ENCODE assay signal across 25 cellular contexts in the genomic region with DNA sequence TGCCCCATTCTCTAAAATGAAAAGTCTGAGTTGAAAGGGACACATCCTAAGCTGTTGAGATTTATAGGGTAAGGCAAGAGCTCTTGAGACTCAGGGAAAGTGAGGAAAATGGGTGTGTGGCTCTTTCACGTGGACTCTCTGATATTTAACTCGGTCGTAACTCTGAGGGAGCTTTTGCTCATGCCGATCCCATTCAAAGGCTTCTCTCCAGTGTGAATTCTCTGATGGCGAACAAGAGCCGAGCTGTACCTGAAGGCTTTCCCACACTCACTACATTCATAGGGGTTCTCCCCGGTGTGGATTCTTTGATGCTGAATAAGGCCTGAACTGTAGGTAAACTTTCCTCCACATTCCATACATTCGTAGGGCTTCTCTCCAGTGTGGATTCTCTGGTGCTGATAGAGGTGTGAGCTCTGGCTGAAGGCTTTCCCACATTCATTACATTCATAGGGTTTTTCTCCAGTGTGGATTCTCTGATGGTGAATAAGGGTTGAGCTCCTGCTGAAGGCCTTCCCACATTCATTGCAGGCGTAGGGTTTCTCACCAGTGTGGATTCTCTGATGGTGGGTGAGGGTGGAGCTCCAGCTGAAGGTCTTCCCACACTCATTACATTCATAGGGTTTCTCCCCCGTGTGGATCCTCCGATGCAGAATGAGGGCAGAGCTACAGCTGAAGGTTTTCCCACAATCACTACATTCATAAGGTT. TPM values are rescaled to one million over a fixed set of nuclear protein-coding genes. Genes with fewer than 3 reads are reported as not detected.
A peak's percentile ranks its signal among the peaks of the same experiment; 100 is the strongest.
DNase-seq lines count a peak whose midpoint lies in the region; ATAC-seq, FAIRE-seq and TF ChIP-seq lines count a peak whose summit lies in the region.
"Had no signal": no experiment of that assay in that cellular context is flagged by ENCODE, and none has a peak within 500 bp of the region (broad histone marks: within the 10 kb centered on the region; RNA-seq: fewer than 3 reads in every experiment).

No MANE protein-coding gene starts in this region.

- no peak overlapping the region for H3K4me3 Mint-ChIP-seq in GM23338
- peak overlapping the region; percentile 22 for H3K4me3 Mint-ChIP-seq in neural crest cell
- H3K4me3 Mint-ChIP-seq: activated CD8-positive, alpha-beta memory T cell treated with anti-CD3 and anti-CD28 coated beads, Interleukin-2, amount 10 ng/mL, durations not matched to agents 7 days and 5 days; activated naive CD8-positive, alpha-beta T cell; activated T-helper 17 cell treated with anti-CD3 and anti-CD28 coated beads, Interleukin-2, amount 50 U/mL, for 72 hours; central memory CD8-positive, alpha-beta T cell; T-helper 2 cell treated with Interferon-gamma antibody and Interleukin-4, amounts not matched to agents 5 μg/mL and 100 μg/mL, for 36 hours had no signal

- ATAC-seq in GM23338 (no peak), K562 (peak; percentile 48)
- ATAC-seq: activated CD8-positive, alpha-beta memory T cell treated with anti-CD3 and anti-CD28 coated beads, Interleukin-2, amount 10 ng/mL, durations not matched to agents 7 days and 5 days; activated T-helper 17 cell treated with anti-CD3 and anti-CD28 coated beads, Interleukin-2, amount 50 U/mL, for 72 hours; heart left ventricle had no signal

- peak; percentile 67 for TF ChIP-seq POLR2A in K562 (conservative IDR thresholded peaks at IDR 0.05)

- H3K36me3 Mint-ChIP-seq in GM23338 (ENCODE audit: low read depth), result peaks cover 96% of the 10 kb centered on the region
- peaks cover 75% of the 10 kb centered on the region for H3K36me3 Mint-ChIP-seq in neural crest cell (ENCODE audit: low read depth)

- WGBS in K562 (ENCODE audit: insufficient coverage, low coverage, missing lambda C conversion rate), result 97% methylated on average over 11 of the region's 11 CpGs

- peak overlapping the region; percentile 34; the same call in 1 of the 2 replicates for H3K4me3 ChIP-seq in GM23338
- no peak overlapping the region for H3K4me3 ChIP-seq in K562
- H3K4me3 ChIP-seq: ascending aorta, heart left ventricle, skin epidermis had no signal

- H3F3A ChIP-seq in GM23338 (replicated peaks; ENCODE audit: low read depth), result peaks cover 55% of the 10 kb centered on the region

- TF ChIP-seq CTCF in GM23338 (conservative IDR thresholded peaks at IDR 0.05; ENCODE audit: low read depth in 2 of 2), result no peak
- no peak for TF ChIP-seq CTCF in K562 (IDR thresholded peaks at IDR 0.05 in 2 of 3, conservative IDR thresholded peaks at IDR 0.05 in 1 of 3; ENCODE audit: insufficient read depth in 2 of 3, low read depth in 1 of 3, low read length in 3 of 3)
- TF ChIP-seq CTCF in neural crest cell (conservative IDR thresholded peaks at IDR 0.05), result no peak

- intact Hi-C loops in K562 (cut with micrococcal nuclease), result no loop called here

- no peak overlapping the region for H3K9ac ChIP-seq in K562 (ENCODE audit: insufficient read depth in 1 of 2, low read depth in 2 of 2, low read length in 2 of 2)

- peaks cover 6% of the 10 kb centered on the region for H4K20me1 ChIP-seq in GM23338 (replicated peaks; ENCODE audit: insufficient read depth)
- no peaks in the 10 kb centered on the region for H4K20me1 ChIP-seq in K562 (replicated peaks; ENCODE audit: control insufficient read depth, insufficient read depth, low read length)

- H3K9me1 ChIP-seq in K562 (ENCODE audit: control insufficient read depth, insufficient read depth, low read length), result no peaks in the 10 kb centered on the region

- H3K4me2 ChIP-seq in GM23338, result no peak overlapping the region
- H3K4me2 ChIP-seq in K562 (ENCODE audit: insufficient read depth, low read length), result no peak overlapping the region

- H3K4me1 ChIP-seq in GM23338 (ENCODE audit: insufficient read depth) (no peaks in the 10 kb centered on the region), K562 (replicated peaks in 1 of 2; ENCODE audit: control insufficient read depth in 2 of 2, insufficient read depth in 2 of 2, low read length in 2 of 2) (no peaks in the 10 kb centered on the region; a peak in 1 of 5 replicates)
- H3K4me1 ChIP-seq: ascending aorta had no signal

- H3K9me3 Mint-ChIP-seq in GM23338, result peaks cover 79% of the 10 kb centered on the region
- peaks cover 25% of the 10 kb centered on the region for H3K9me3 Mint-ChIP-seq in neural crest cell

- no peak for TF ChIP-seq RAD21 in K562 (CRISPR knock-in tag; conservative IDR thresholded peaks at IDR 0.05 in 1 of 2, IDR thresholded peaks at IDR 0.05 in 1 of 2)

- no peak for FAIRE-seq in K562 (lab: Jason Lieb, UNC)
- FAIRE-seq: GM18507 had no signal

- in situ Hi-C loops in ACHN (cut with HindIII; ENCODE audit: low pct_ligation_motif_present, low pct_unique_long_range_greater_than_20kb, low sequenced_read_pairs) (no loop called here), K562 (cut with MboI) (no loop called here)

- H3K9me3 ChIP-seq in K562 (replicated peaks; ENCODE audit: control insufficient read depth, insufficient read depth, low read depth, low read length), result peaks cover 51% of the 10 kb centered on the region

- peaks cover 20% of the 10 kb centered on the region for H3K79me2 ChIP-seq in GM23338 (replicated peaks; ENCODE audit: insufficient read depth)
- no peaks in the 10 kb centered on the region for H3K79me2 ChIP-seq in K562 (ENCODE audit: control insufficient read depth, insufficient read depth, low read length)

- H3K36me3 ChIP-seq in GM23338 (ENCODE audit: insufficient read depth), result peaks cover 72% of the 10 kb centered on the region
- peaks cover 71% of the 10 kb centered on the region for H3K36me3 ChIP-seq in K562 (ENCODE audit: control insufficient read depth, insufficient read depth, low read length)

- H3K27ac Mint-ChIP-seq in GM23338 (no peak overlapping the region), neural crest cell (ENCODE audit: unreplicated experiment) (no peak overlapping the region)
- H3K27ac Mint-ChIP-seq: activated CD8-positive, alpha-beta memory T cell treated with anti-CD3 and anti-CD28 coated beads, Interleukin-2, amount 10 ng/mL, durations not matched to agents 7 days and 5 days; activated naive CD8-positive, alpha-beta T cell; activated T-helper 17 cell treated with anti-CD3 and anti-CD28 coated beads, Interleukin-2, amount 50 U/mL, for 72 hours; T-helper 2 cell treated with Interferon-gamma antibody and Interleukin-4, amounts not matched to agents 5 μg/mL and 100 μg/mL, for 36 hours had no signal

- H3K9me2 ChIP-seq in GM23338 (ENCODE audit: insufficient read depth), result no peaks in the 10 kb centered on the region

- H2AFZ ChIP-seq in GM23338 (no peak overlapping the region), K562 (ENCODE audit: low read depth, low read length) (no peak overlapping the region)

- BruUV-seq in K562 (replicated peaks; lab: Mats Ljungman, UMichigan), result no TSS peak

- H3K4me1 Mint-ChIP-seq in GM23338 (no peaks in the 10 kb centered on the region), neural crest cell (no peaks in the 10 kb centered on the region)
- H3K4me1 Mint-ChIP-seq: activated CD8-positive, alpha-beta memory T cell treated with anti-CD3 and anti-CD28 coated beads, Interleukin-2, amount 10 ng/mL, durations not matched to agents 7 days and 5 days had no signal

- H3K27ac ChIP-seq in GM23338 (ENCODE audit: low read depth) (no peak overlapping the region), K562 (ENCODE audit: extremely low read depth, low read depth, low read length) (no peak overlapping the region)
- H3K27ac ChIP-seq: ascending aorta, heart left ventricle, skin epidermis, WERI-Rb-1 had no signal

- H3K27me3 ChIP-seq in GM23338 (ENCODE audit: insufficient read depth) (0 out of 2 replicates have a peak, but pooled peaks cover 5% of the 10 kb centered on the region), K562 (ENCODE audit: control insufficient read depth in 2 of 2, insufficient read depth in 2 of 2, low read length in 2 of 2) (no peaks in the 10 kb centered on the region)
- H3K27me3 ChIP-seq: ascending aorta, heart left ventricle had no signal

- POLR2A ChIA-PET in K562 (lab: Yijun Ruan, JAX), result interaction anchor here (0.9 to 5.3 kb wide), 10 partner anchors 7 to 60 kb away, joined by 3 to 32 read pairs (median 4); a partner anchor contains a TSS

- CTCF ChIA-PET in K562 (lab: Yijun Ruan, JAX; ENCODE audit: low intra/inter-chr PET ratio), result interaction anchor here (0.7 kb wide), 1 partner anchor 11 kb away, joined by 5 read pairs; no protein-coding TSS in a partner anchor

- no peak for TF ChIP-seq EP300 in K562 (IDR thresholded peaks at IDR 0.05; ENCODE audit: low read length)

- H3K27me3 Mint-ChIP-seq in GM23338 (ENCODE audit: insufficient read depth, low read depth, poor library complexity) (peaks cover 26% of the 10 kb centered on the region), neural crest cell (ENCODE audit: low read depth) (no peaks in the 10 kb centered on the region)
- H3K27me3 Mint-ChIP-seq: activated CD8-positive, alpha-beta memory T cell treated with anti-CD3 and anti-CD28 coated beads, Interleukin-2, amount 10 ng/mL, durations not matched to agents 7 days and 5 days; activated naive CD8-positive, alpha-beta T cell; activated T-helper 17 cell treated with anti-CD3 and anti-CD28 coated beads, Interleukin-2, amount 50 U/mL, for 72 hours; central memory CD8-positive, alpha-beta T cell had no signal

- peak; percentile 43 for DNase-seq in ACHN
- no peak for DNase-seq in GM23338 (ENCODE audit: low spot score)
- peak in 1 of 4 experiments; percentile 18 for DNase-seq in K562 (ENCODE audit: extremely low read depth in 1 of 4, low spot score in 3 of 4)
- no peak for DNase-seq in neural crest cell (ENCODE audit: low read depth, low spot score)
- no peak for DNase-seq in NCI-H1105 (lab: John Stamatoyannopoulos, UW)
- DNase-seq in middle frontal gyrus (ENCODE audit: extremely low spot score, low spot score), result no peak
- no peak for DNase-seq in COLO668 (lab: John Stamatoyannopoulos, UW; ENCODE audit: unreplicated experiment)
- DNase-seq: activated CD4-positive, alpha-beta T cell treated with anti-CD3 and anti-CD28 coated beads, Interleukin-2, amount 50 U/mL, for 1 hour; activated CD8-positive, alpha-beta memory T cell treated with anti-CD3 and anti-CD28 coated beads, Interleukin-2, amount 10 ng/mL, durations not matched to agents 7 days and 5 days; DMS153; erythroblast; heart left ventricle; NCI-H187; NCI-H345; NCI-H774; nucleus accumbens; stimulated activated CD4-positive, alpha-beta T cell treated with anti-CD3 and anti-CD28 coated beads, Interleukin-2, amount 100 ng/mL, for 24 hours; WERI-Rb-1 had no signal

RNA-seq across cellular contexts. Expression of a gene that starts 10.4 kb away (rescaled TPM):
- 40.8 and 48.9 TPM in 2 replicates for total RNA-seq in GM23338 (2014; rRNA removed; shearing (Covaris generic))
- polyA plus RNA-seq in GM23338 (2016; fragmentation: Nextera tagmentation; extraction: Ambion mirVana), result 22.6 and 23.4 TPM in 2 replicates
- 153 and 214 TPM in 2 replicates for total RNA-seq in K562 (2011; cell fraction: chromatin; rRNA removed; ENCODE audit: low replicate concordance)
- 103 and 125 TPM in 2 replicates for total RNA-seq in K562 (2011; cell fraction: nucleolus; rRNA removed)
- 119 and 140 TPM in 2 replicates for total RNA-seq in K562 (2011; cell fraction: nucleoplasm; rRNA removed)
- 33.6 and 35.6 TPM in 2 replicates for total RNA-seq in K562 (2014; rRNA removed)
- total RNA-seq in K562 (2014; rRNA removed; fragmentation: Illumina TruSeq; extraction: Trizol), result 55.6 and 64.4 TPM in 2 replicates
- total RNA-seq in K562 (2015; rRNA removed; fragmentation: Illumina TruSeq; extraction: Trizol), result 61.6 and 64.9 TPM in 2 replicates
- total RNA-seq in K562 (2021), result 46.7 and 48.5 TPM in 2 replicates
- polyA plus RNA-seq in K562 (2011; rRNA removed), result 44.8 and 52.3 TPM in 2 replicates
- polyA plus RNA-seq in K562 (2011; cell fraction: cytosol; rRNA removed), result 20.8 and 27.2 TPM in 2 replicates
- 85.4 and 103 TPM in 2 replicates for polyA plus RNA-seq in K562 (2011; cell fraction: nucleus; rRNA removed)
- polyA plus RNA-seq in K562 (2012), result 30.1 and 31.6 TPM in 2 replicates
- polyA plus RNA-seq in K562 (2014; fragmentation: Illumina TruSeq; extraction: Trizol), result 58.4 and 58.7 TPM in 2 replicates
- polyA plus RNA-seq in K562 (2014; fragmentation: Nextera tagmentation; extraction: Ambion mirVana), result 10 to 100 TPM; 30.0 to 51.5 TPM
- polyA plus RNA-seq in K562 (2014; rRNA removed), result 39.6 and 45.8 TPM in 2 replicates
- polyA minus RNA-seq in K562 (2011; rRNA and poly(A)+ RNA removed), result 55.6 and 57.4 TPM in 2 replicates
- polyA minus RNA-seq in K562 (2011; cell fraction: cytosol; rRNA and poly(A)+ RNA removed), result 10.5 and 15.3 TPM in 2 replicates
- 33.7 and 50.5 TPM in 2 replicates for polyA minus RNA-seq in K562 (2011; cell fraction: nucleus; rRNA and poly(A)+ RNA removed)
- 67.1 and 72.3 TPM in 2 replicates for total RNA-seq in neural crest cell

RNA-seq across cellular contexts. Expression of a gene that starts 17.6 kb away (rescaled TPM):
- 89.8 and 104 TPM in 2 replicates for total RNA-seq in GM23338 (2014; rRNA removed; shearing (Covaris generic))
- 191 and 198 TPM in 2 replicates for polyA plus RNA-seq in GM23338 (2016; fragmentation: Nextera tagmentation; extraction: Ambion mirVana)
- total RNA-seq in K562 (2011; cell fraction: chromatin; rRNA removed; ENCODE audit: low replicate concordance), result 151 and 243 TPM in 2 replicates
- total RNA-seq in K562 (2011; cell fraction: nucleolus; rRNA removed), result 132 and 134 TPM in 2 replicates
- 123 and 134 TPM in 2 replicates for total RNA-seq in K562 (2011; cell fraction: nucleoplasm; rRNA removed)
- 102 and 119 TPM in 2 replicates for total RNA-seq in K562 (2014; rRNA removed)
- total RNA-seq in K562 (2014; rRNA removed; fragmentation: Illumina TruSeq; extraction: Trizol), result 56.4 and 64.2 TPM in 2 replicates
- total RNA-seq in K562 (2015; rRNA removed; fragmentation: Illumina TruSeq; extraction: Trizol), result 60.1 and 63.0 TPM in 2 replicates
- total RNA-seq in K562 (2021), result 168 TPM in 2 replicates
- polyA plus RNA-seq in K562 (2011; rRNA removed), result 142 and 202 TPM in 2 replicates
- 161 and 249 TPM in 2 replicates for polyA plus RNA-seq in K562 (2011; cell fraction: cytosol; rRNA removed)
- polyA plus RNA-seq in K562 (2011; cell fraction: nucleus; rRNA removed), result 125 and 159 TPM in 2 replicates
- 160 and 243 TPM in 2 replicates for polyA plus RNA-seq in K562 (2012)
- polyA plus RNA-seq in K562 (2014; fragmentation: Illumina TruSeq; extraction: Trizol), result 176 and 194 TPM in 2 replicates
- polyA plus RNA-seq in K562 (2014; fragmentation: Nextera tagmentation; extraction: Ambion mirVana), result 100 to 1,000 TPM; 160 to 331 TPM
- polyA plus RNA-seq in K562 (2014; rRNA removed), result 212 and 232 TPM in 2 replicates
- 82.3 and 172 TPM in 2 replicates for polyA minus RNA-seq in K562 (2011; rRNA and poly(A)+ RNA removed)
- 57.4 and 102 TPM in 2 replicates for polyA minus RNA-seq in K562 (2011; cell fraction: cytosol; rRNA and poly(A)+ RNA removed)
- polyA minus RNA-seq in K562 (2011; cell fraction: nucleus; rRNA and poly(A)+ RNA removed), result 37.4 and 39.0 TPM in 2 replicates
- total RNA-seq in neural crest cell, result 142 and 160 TPM in 2 replicates

RNA-seq across cellular contexts. Expression of a gene that starts 21.6 kb away (rescaled TPM):
- total RNA-seq in GM23338 (2014; rRNA removed; shearing (Covaris generic)), result 21.8 and 24.8 TPM in 2 replicates
- polyA plus RNA-seq in GM23338 (2016; fragmentation: Nextera tagmentation; extraction: Ambion mirVana), result 15.4 and 15.7 TPM in 2 replicates
- total RNA-seq in K562 (2011; cell fraction: chromatin; rRNA removed; ENCODE audit: low replicate concordance), result 19.2 and 21.8 TPM in 2 replicates
- total RNA-seq in K562 (2011; cell fraction: nucleolus; rRNA removed), result 12.0 and 13.5 TPM in 2 replicates
- 9.1 and 13.6 TPM in 2 replicates for total RNA-seq in K562 (2011; cell fraction: nucleoplasm; rRNA removed)
- total RNA-seq in K562 (2014; rRNA removed), result 13.8 and 14.0 TPM in 2 replicates
- 13.2 and 14.1 TPM in 2 replicates for total RNA-seq in K562 (2014; rRNA removed; fragmentation: Illumina TruSeq; extraction: Trizol)
- 11.6 and 12.2 TPM in 2 replicates for total RNA-seq in K562 (2015; rRNA removed; fragmentation: Illumina TruSeq; extraction: Trizol)
- 12.7 and 13.8 TPM in 2 replicates for total RNA-seq in K562 (2021)
- 9.5 and 13.4 TPM in 2 replicates for polyA plus RNA-seq in K562 (2011; rRNA removed)
- 6.7 and 9.5 TPM in 2 replicates for polyA plus RNA-seq in K562 (2011; cell fraction: cytosol; rRNA removed)
- polyA plus RNA-seq in K562 (2011; cell fraction: nucleus; rRNA removed), result 7.4 and 7.8 TPM in 2 replicates
- 7.7 and 8.5 TPM in 2 replicates for polyA plus RNA-seq in K562 (2012)
- polyA plus RNA-seq in K562 (2014; fragmentation: Illumina TruSeq; extraction: Trizol), result 13.5 and 15.5 TPM in 2 replicates
- 1 to 10 TPM; 5.9 to 6.9 TPM for polyA plus RNA-seq in K562 (2014; fragmentation: Nextera tagmentation; extraction: Ambion mirVana)
- 11.6 and 11.8 TPM in 2 replicates for polyA plus RNA-seq in K562 (2014; rRNA removed)
- polyA minus RNA-seq in K562 (2011; rRNA and poly(A)+ RNA removed), result 8.2 and 9.7 TPM in 2 replicates
- polyA minus RNA-seq in K562 (2011; cell fraction: cytosol; rRNA and poly(A)+ RNA removed), result 3.5 and 5.0 TPM in 2 replicates
- polyA minus RNA-seq in K562 (2011; cell fraction: nucleus; rRNA and poly(A)+ RNA removed), result 2.6 and 3.2 TPM in 2 replicates
- total RNA-seq in neural crest cell, result 19.3 and 20.3 TPM in 2 replicates

RNA-seq across cellular contexts. Expression of a gene that starts 30.0 kb away (rescaled TPM):
- total RNA-seq in GM23338 (2014; rRNA removed; shearing (Covaris generic)), result 285 TPM in 2 replicates
- polyA plus RNA-seq in GM23338 (2016; fragmentation: Nextera tagmentation; extraction: Ambion mirVana), result 140 and 144 TPM in 2 replicates
- 414 and 758 TPM in 2 replicates for total RNA-seq in K562 (2011; cell fraction: chromatin; rRNA removed; ENCODE audit: low replicate concordance)
- 463 and 497 TPM in 2 replicates for total RNA-seq in K562 (2011; cell fraction: nucleolus; rRNA removed)
- total RNA-seq in K562 (2011; cell fraction: nucleoplasm; rRNA removed), result 263 and 349 TPM in 2 replicates
- 560 and 610 TPM in 2 replicates for total RNA-seq in K562 (2014; rRNA removed)
- total RNA-seq in K562 (2014; rRNA removed; fragmentation: Illumina TruSeq; extraction: Trizol), result 303 and 336 TPM in 2 replicates
- 408 and 410 TPM in 2 replicates for total RNA-seq in K562 (2015; rRNA removed; fragmentation: Illumina TruSeq; extraction: Trizol)
- 588 and 616 TPM in 2 replicates for total RNA-seq in K562 (2021)
- 304 and 329 TPM in 2 replicates for polyA plus RNA-seq in K562 (2011; rRNA removed)
- 333 and 730 TPM in 2 replicates for polyA plus RNA-seq in K562 (2011; cell fraction: cytosol; rRNA removed)
- polyA plus RNA-seq in K562 (2011; cell fraction: nucleus; rRNA removed), result 657 and 888 TPM in 2 replicates
- 488 and 498 TPM in 2 replicates for polyA plus RNA-seq in K562 (2012)
- 437 and 491 TPM in 2 replicates for polyA plus RNA-seq in K562 (2014; fragmentation: Illumina TruSeq; extraction: Trizol)
- 100 to 1,000 TPM; 407 to 856 TPM for polyA plus RNA-seq in K562 (2014; fragmentation: Nextera tagmentation; extraction: Ambion mirVana)
- 488 and 513 TPM in 2 replicates for polyA plus RNA-seq in K562 (2014; rRNA removed)
- polyA minus RNA-seq in K562 (2011; rRNA and poly(A)+ RNA removed), result 295 and 393 TPM in 2 replicates
- polyA minus RNA-seq in K562 (2011; cell fraction: cytosol; rRNA and poly(A)+ RNA removed), result 320 and 399 TPM in 2 replicates
- polyA minus RNA-seq in K562 (2011; cell fraction: nucleus; rRNA and poly(A)+ RNA removed), result 299 and 305 TPM in 2 replicates
- 420 and 426 TPM in 2 replicates for total RNA-seq in neural crest cell

RNA-seq across cellular contexts. Expression of a gene that starts 30.3 kb away (rescaled TPM):
- 12.2 and 13.3 TPM in 2 replicates for total RNA-seq in GM23338 (2014; rRNA removed; shearing (Covaris generic))
- polyA plus RNA-seq in GM23338 (2016; fragmentation: Nextera tagmentation; extraction: Ambion mirVana), result 9.5 and 14.4 TPM in 2 replicates
- 35.5 and 59.8 TPM in 2 replicates for total RNA-seq in K562 (2011; cell fraction: chromatin; rRNA removed; ENCODE audit: low replicate concordance)
- 50.4 and 51.6 TPM in 2 replicates for total RNA-seq in K562 (2011; cell fraction: nucleolus; rRNA removed)
- 26.7 and 40.9 TPM in 2 replicates for total RNA-seq in K562 (2011; cell fraction: nucleoplasm; rRNA removed)
- total RNA-seq in K562 (2014; rRNA removed), result 17.4 and 30.9 TPM in 2 replicates
- total RNA-seq in K562 (2014; rRNA removed; fragmentation: Illumina TruSeq; extraction: Trizol), result 11.0 and 12.2 TPM in 2 replicates
- 11.9 and 13.5 TPM in 2 replicates for total RNA-seq in K562 (2015; rRNA removed; fragmentation: Illumina TruSeq; extraction: Trizol)
- total RNA-seq in K562 (2021), result 21.8 and 25.2 TPM in 2 replicates
- 12.7 and 14.1 TPM in 2 replicates for polyA plus RNA-seq in K562 (2011; rRNA removed)
- polyA plus RNA-seq in K562 (2011; cell fraction: cytosol; rRNA removed), result 14.1 and 21.2 TPM in 2 replicates
- polyA plus RNA-seq in K562 (2011; cell fraction: nucleus; rRNA removed), result 41.5 and 49.3 TPM in 2 replicates
- polyA plus RNA-seq in K562 (2012), result 15.8 and 27.8 TPM in 2 replicates
- polyA plus RNA-seq in K562 (2014; fragmentation: Illumina TruSeq; extraction: Trizol), result 16.4 and 18.0 TPM in 2 replicates
- polyA plus RNA-seq in K562 (2014; fragmentation: Nextera tagmentation; extraction: Ambion mirVana), result 1 to 10 TPM; 1.3 to 3.6 TPM
- polyA plus RNA-seq in K562 (2014; rRNA removed), result 15.6 and 19.6 TPM in 2 replicates
- polyA minus RNA-seq in K562 (2011; rRNA and poly(A)+ RNA removed), result 10.9 and 15.8 TPM in 2 replicates
- polyA minus RNA-seq in K562 (2011; cell fraction: cytosol; rRNA and poly(A)+ RNA removed), result 9.1 and 11.9 TPM in 2 replicates
- polyA minus RNA-seq in K562 (2011; cell fraction: nucleus; rRNA and poly(A)+ RNA removed), result 12.1 and 17.2 TPM in 2 replicates
- total RNA-seq in neural crest cell, result 22.6 and 23.6 TPM in 2 replicates
